ENCODE assay signal across 8 cellular contexts in genomic region chr13:60164490-60164889, GRCh38. TPM values are rescaled to one million over a fixed set of nuclear protein-coding genes. Genes with fewer than 3 reads are reported as not detected.
A peak's percentile ranks its signal among the peaks of the same experiment; 100 is the strongest.
DNase-seq lines count a peak whose midpoint lies in the region; TF ChIP-seq lines count a peak whose summit lies in the region.

No MANE protein-coding gene starts in this region.

- H3K27ac ChIP-seq in ACC112 (ENCODE audit: low read depth, low read length), result peak overlapping the region; percentile 36
- peak overlapping the region; percentile 36; the same call in 1 of the 2 replicates for H3K27ac ChIP-seq in KMS-11
- peak overlapping the region; percentile 10 for H3K27ac ChIP-seq in urinary bladder (ENCODE audit: low read depth)

- H3K4me1 ChIP-seq in ACC112 (ENCODE audit: control insufficient read depth, insufficient read depth, low read length, unreplicated experiment), result peaks cover 22% of the 10 kb centered on the region
- peaks cover 9% of the 10 kb centered on the region for H3K4me1 ChIP-seq in KMS-11 (ENCODE audit: low read depth, poor library complexity, severe bottlenecking)
- no peaks in the 10 kb centered on the region for H3K4me1 ChIP-seq in urinary bladder (ENCODE audit: insufficient read depth)

- H3K4me2 ChIP-seq in KMS-11, result peak overlapping the region; percentile 58

- H3K36me3 ChIP-seq in ACC112 (ENCODE audit: insufficient read depth, low read length) (peaks cover 13% of the 10 kb centered on the region; the same call in 1 of the 2 replicates), KMS-11 (ENCODE audit: insufficient read depth) (no peaks in the 10 kb centered on the region), urinary bladder (ENCODE audit: insufficient read depth) (no peaks in the 10 kb centered on the region)

- TF ChIP-seq CTCF in KMS-11 (conservative IDR thresholded peaks at IDR 0.05; ENCODE audit: low read depth, low read length), result no peak

- peaks cover 47% of the 10 kb centered on the region for H3K79me2 ChIP-seq in ACC112 (ENCODE audit: control insufficient read depth, insufficient read depth, low read length, unreplicated experiment)
- H3K79me2 ChIP-seq in KMS-11 (ENCODE audit: insufficient read depth, low read depth), result no peaks in the 10 kb centered on the region; the same call in 1 of the 2 replicates

- peak overlapping the region; percentile 95 for H3K4me3 ChIP-seq in ACC112 (ENCODE audit: low read depth, low read length)
- H3K4me3 ChIP-seq in KMS-11 (IDR thresholded peaks at IDR 0.05; ENCODE audit: insufficient read depth, low read depth, low read length), result no peak overlapping the region
- H3K4me3 ChIP-seq in urinary bladder (ENCODE audit: low read depth, low read length), result peak overlapping the region; percentile 69

- peak overlapping the region; percentile 85 for H3K9ac ChIP-seq in KMS-11

- H2AFZ ChIP-seq in ACC112 (ENCODE audit: low read length, unreplicated experiment) (peak overlapping the region; percentile 81), KMS-11 (ENCODE audit: low read depth) (peak overlapping the region; percentile 82)

- WGBS in urinary bladder, result 60% methylated on average over 1 of the region's 1 CpG

- no peaks in the 10 kb centered on the region for H4K20me1 ChIP-seq in KMS-11 (ENCODE audit: insufficient read depth)

- no peaks in the 10 kb centered on the region for H3K27me3 ChIP-seq in ACC112 (ENCODE audit: insufficient read depth, low read length)
- H3K27me3 ChIP-seq in KMS-11 (ENCODE audit: insufficient read depth, low read depth), result no peaks in the 10 kb centered on the region

- DNase-seq in central memory CD4-positive, alpha-beta T cell, result peak; percentile 3
- DNase-seq in medulla oblongata (ENCODE audit: extremely low spot score) (peak; percentile 35), germinal center (ENCODE audit: low spot score) (no peak), activated gamma-delta T cell (lab: John Stamatoyannopoulos, UW) (no peak)
- no peak for DNase-seq in stimulated activated CD4-positive, alpha-beta T cell treated with anti-CD3 and anti-CD28 coated beads, Interleukin-4, amount 100 ng/mL, for 1 hour

RNA-seq across cellular contexts. Expression of gene DIAPH3, which starts 0.8 kb away (rescaled TPM):
- total RNA-seq in urinary bladder, result 23.4 TPM
- polyA plus RNA-seq in urinary bladder, result 0.18 TPM

Comparison
In these comparisons a context has a peak if more than half of its experiments do, and no peak if none do; other contexts are left out.
1. DNase-seq: peak in central memory CD4-positive, alpha-beta T cell (single experiment) and medulla oblongata (single experiment); none in germinal center (single experiment), activated gamma-delta T cell (single experiment) and stimulated activated CD4-positive, alpha-beta T cell treated with anti-CD3 and anti-CD28 coated beads, Interleukin-4, amount 100 ng/mL, for 1 hour (single experiment).
2. Peak in every context shown above with its lines, with median percentiles within 50 percentile points of each other: H3K27ac ChIP-seq.